3 cellular contexts compared by ENCODE assay signal in the genomic region with DNA sequence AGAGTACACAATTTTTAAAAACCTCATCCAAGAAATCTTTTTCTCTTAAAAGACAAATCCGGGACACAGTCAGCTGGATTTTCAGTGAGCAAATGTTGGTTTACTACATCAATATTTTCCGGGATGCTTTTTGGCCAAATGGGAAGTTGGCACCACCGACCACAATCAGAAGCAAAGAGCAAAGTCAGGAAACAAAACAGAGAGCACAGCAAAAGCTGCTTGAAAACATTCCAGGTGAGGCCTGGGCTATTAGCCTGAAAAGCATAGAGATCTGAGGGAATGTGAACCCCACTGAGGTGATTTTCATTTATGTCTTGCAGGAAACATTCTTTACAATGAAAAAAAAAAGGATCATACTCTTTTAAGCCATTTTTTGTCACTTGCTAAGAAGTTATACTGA.
TF ChIP-seq lines count a peak whose summit lies in the region.

No MANE protein-coding gene starts in this region.

TF ChIP-seq in liver, 16 proteins besides CTCF, POLR2A, EP300 and RAD21:
- TF ChIP-seq NR2F2 (IDR thresholded peaks at IDR 0.05) = no peak
- no peak for TF ChIP-seq FOXA2 (IDR thresholded peaks at IDR 0.05)
- TF ChIP-seq SP1 (IDR thresholded peaks at IDR 0.05) = no peak
- no peak for TF ChIP-seq GABPA (IDR thresholded peaks at IDR 0.05 in 1 of 2, conservative IDR thresholded peaks at IDR 0.05 in 1 of 2)
- TF ChIP-seq, protein P1, sequence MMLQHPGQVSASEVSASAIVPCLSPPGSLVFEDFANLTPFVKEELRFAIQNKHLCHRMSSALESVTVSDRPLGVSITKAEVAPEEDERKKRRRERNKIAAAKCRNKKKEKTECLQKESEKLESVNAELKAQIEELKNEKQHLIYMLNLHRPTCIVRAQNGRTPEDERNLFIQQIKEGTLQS (IDR thresholded peaks at IDR 0.05) = no peak
- peak; percentile 31 to 56 for TF ChIP-seq HNF4A (conservative IDR thresholded peaks at IDR 0.05)
- TF ChIP-seq RXRA (IDR thresholded peaks at IDR 0.05) = peak in 1 of 2 donors; percentile 24
- TF ChIP-seq, protein P2, sequence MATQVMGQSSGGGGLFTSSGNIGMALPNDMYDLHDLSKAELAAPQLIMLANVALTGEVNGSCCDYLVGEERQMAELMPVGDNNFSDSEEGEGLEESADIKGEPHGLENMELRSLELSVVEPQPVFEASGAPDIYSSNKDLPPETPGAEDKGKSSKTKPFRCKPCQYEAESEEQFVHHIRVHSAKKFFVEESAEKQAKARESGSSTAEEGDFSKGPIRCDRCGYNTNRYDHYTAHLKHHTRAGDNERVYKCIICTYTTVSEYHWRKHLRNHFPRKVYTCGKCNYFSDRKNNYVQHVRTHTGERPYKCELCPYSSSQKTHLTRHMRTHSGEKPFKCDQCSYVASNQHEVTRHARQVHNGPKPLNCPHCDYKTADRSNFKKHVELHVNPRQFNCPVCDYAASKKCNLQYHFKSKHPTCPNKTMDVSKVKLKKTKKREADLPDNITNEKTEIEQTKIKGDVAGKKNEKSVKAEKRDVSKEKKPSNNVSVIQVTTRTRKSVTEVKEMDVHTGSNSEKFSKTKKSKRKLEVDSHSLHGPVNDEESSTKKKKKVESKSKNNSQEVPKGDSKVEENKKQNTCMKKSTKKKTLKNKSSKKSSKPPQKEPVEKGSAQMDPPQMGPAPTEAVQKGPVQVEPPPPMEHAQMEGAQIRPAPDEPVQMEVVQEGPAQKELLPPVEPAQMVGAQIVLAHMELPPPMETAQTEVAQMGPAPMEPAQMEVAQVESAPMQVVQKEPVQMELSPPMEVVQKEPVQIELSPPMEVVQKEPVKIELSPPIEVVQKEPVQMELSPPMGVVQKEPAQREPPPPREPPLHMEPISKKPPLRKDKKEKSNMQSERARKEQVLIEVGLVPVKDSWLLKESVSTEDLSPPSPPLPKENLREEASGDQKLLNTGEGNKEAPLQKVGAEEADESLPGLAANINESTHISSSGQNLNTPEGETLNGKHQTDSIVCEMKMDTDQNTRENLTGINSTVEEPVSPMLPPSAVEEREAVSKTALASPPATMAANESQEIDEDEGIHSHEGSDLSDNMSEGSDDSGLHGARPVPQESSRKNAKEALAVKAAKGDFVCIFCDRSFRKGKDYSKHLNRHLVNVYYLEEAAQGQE (IDR thresholded peaks at IDR 0.05) = no peak
- no peak for TF ChIP-seq TAF1 (conservative IDR thresholded peaks at IDR 0.05)
- peak in 1 of 2 donors; percentile 60 for TF ChIP-seq EGR1 (IDR thresholded peaks at IDR 0.05; ENCODE audit: low read depth in 2 of 2)
- no peak for TF ChIP-seq YY1 (IDR thresholded peaks at IDR 0.05)
- no peak for TF ChIP-seq FOXA1 (IDR thresholded peaks at IDR 0.05)
- TF ChIP-seq, protein P3, sequence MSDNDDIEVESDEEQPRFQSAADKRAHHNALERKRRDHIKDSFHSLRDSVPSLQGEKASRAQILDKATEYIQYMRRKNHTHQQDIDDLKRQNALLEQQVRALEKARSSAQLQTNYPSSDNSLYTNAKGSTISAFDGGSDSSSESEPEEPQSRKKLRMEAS (IDR thresholded peaks at IDR 0.05) = peak; percentile 67
- no peak for TF ChIP-seq JUND (IDR thresholded peaks at IDR 0.05)
- TF ChIP-seq HNF4G (IDR thresholded peaks at IDR 0.05) = no peak
- TF ChIP-seq, protein P4, sequence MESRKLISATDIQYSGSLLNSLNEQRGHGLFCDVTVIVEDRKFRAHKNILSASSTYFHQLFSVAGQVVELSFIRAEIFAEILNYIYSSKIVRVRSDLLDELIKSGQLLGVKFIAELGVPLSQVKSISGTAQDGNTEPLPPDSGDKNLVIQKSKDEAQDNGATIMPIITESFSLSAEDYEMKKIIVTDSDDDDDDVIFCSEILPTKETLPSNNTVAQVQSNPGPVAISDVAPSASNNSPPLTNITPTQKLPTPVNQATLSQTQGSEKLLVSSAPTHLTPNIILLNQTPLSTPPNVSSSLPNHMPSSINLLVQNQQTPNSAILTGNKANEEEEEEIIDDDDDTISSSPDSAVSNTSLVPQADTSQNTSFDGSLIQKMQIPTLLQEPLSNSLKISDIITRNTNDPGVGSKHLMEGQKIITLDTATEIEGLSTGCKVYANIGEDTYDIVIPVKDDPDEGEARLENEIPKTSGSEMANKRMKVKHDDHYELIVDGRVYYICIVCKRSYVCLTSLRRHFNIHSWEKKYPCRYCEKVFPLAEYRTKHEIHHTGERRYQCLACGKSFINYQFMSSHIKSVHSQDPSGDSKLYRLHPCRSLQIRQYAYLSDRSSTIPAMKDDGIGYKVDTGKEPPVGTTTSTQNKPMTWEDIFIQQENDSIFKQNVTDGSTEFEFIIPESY (IDR thresholded peaks at IDR 0.05) = no peak

TF ChIP-seq in HepG2, 621 proteins besides CTCF, POLR2A, EP300 and RAD21:
- TF ChIP-seq CREM (IDR thresholded peaks at IDR 0.05) (no peak), CREM (CRISPR knock-in tag; IDR thresholded peaks at IDR 0.05) (no peak), XBP1 (CRISPR knock-in tag; IDR thresholded peaks at IDR 0.05) (no peak), ZSCAN31 (CRISPR knock-in tag; IDR thresholded peaks at IDR 0.05; ENCODE audit: low read depth) (no peak), ELF3 (CRISPR knock-in tag; IDR thresholded peaks at IDR 0.05) (no peak), NFE2L1 (CRISPR knock-in tag; IDR thresholded peaks at IDR 0.05; ENCODE audit: borderline replicate concordance) (no peak), NKX3-1 (CRISPR knock-in tag; IDR thresholded peaks at IDR 0.05) (no peak), RBFOX2 (IDR thresholded peaks at IDR 0.05; ENCODE audit: low read depth, low read length) (no peak), SRF (IDR thresholded peaks at IDR 0.05; ENCODE audit: low read depth, low read length) (no peak), ZNF558 (CRISPR knock-in tag; IDR thresholded peaks at IDR 0.05; ENCODE audit: borderline replicate concordance) (no peak), ZMYM4 (CRISPR knock-in tag; IDR thresholded peaks at IDR 0.05) (no peak)
- TF ChIP-seq, protein P5, sequence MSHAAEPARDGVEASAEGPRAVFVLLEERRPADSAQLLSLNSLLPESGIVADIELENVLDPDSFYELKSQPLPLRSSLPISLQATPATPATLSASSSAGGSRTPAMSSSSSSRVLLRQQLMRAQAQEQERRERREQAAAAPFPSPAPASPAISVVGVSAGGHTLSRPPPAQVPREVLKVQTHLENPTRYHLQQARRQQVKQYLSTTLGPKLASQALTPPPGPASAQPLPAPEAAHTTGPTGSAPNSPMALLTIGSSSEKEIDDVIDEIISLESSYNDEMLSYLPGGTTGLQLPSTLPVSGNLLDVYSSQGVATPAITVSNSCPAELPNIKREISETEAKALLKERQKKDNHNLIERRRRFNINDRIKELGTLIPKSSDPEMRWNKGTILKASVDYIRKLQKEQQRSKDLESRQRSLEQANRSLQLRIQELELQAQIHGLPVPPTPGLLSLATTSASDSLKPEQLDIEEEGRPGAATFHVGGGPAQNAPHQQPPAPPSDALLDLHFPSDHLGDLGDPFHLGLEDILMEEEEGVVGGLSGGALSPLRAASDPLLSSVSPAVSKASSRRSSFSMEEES (CRISPR knock-in tag; IDR thresholded peaks at IDR 0.05) = no peak

TF ChIP-seq in GM12878, 131 proteins besides CTCF, POLR2A, EP300 and RAD21:
- TF ChIP-seq, protein P6, sequence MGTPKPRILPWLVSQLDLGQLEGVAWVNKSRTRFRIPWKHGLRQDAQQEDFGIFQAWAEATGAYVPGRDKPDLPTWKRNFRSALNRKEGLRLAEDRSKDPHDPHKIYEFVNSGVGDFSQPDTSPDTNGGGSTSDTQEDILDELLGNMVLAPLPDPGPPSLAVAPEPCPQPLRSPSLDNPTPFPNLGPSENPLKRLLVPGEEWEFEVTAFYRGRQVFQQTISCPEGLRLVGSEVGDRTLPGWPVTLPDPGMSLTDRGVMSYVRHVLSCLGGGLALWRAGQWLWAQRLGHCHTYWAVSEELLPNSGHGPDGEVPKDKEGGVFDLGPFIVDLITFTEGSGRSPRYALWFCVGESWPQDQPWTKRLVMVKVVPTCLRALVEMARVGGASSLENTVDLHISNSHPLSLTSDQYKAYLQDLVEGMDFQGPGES (IDR thresholded peaks at IDR 0.05) = no peak
- TF ChIP-seq JUNB (IDR thresholded peaks at IDR 0.05) (no peak), ZNF384 (IDR thresholded peaks at IDR 0.05; ENCODE audit: borderline replicate concordance, low read depth, low read length) (no peak), SRF (IDR thresholded peaks at IDR 0.05; ENCODE audit: low read depth in 2 of 2, low read length in 2 of 2) (no peak), CREB1 (IDR thresholded peaks at IDR 0.05; ENCODE audit: low read depth) (no peak), SREBF1 (IDR thresholded peaks at IDR 0.05; ENCODE audit: low read length) (no peak)
